In the genomic region with DNA sequence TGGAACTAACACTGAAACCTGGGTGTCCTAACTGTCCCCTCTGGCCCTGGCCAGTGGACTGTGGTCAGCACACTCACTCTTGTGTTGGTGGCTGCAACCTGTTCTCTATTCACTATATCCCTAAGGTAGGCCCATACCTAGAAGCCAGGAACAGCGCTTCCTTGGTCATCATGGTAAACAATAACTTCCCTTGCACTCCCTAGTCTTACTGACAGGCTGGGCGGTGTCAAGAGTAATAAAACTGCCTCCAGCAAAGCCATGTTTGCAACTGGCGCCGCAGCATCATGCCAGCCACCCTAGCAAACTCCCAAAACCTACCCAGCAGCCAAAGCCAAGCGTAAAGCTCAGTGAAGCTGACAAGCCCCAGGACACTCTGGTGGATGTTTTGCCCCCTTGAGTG, we compare ENCODE assay signal across 23 cellular contexts.
"Had no signal": no experiment of that assay in that cellular context is flagged by ENCODE, and none has a peak within 500 bp of the region (broad histone marks: within the 10 kb centered on the region; RNA-seq: fewer than 3 reads in every experiment).

No MANE protein-coding gene starts in this region.

- H3K4me1 Mint-ChIP-seq: activated naive CD8-positive, alpha-beta T cell treated with anti-CD3 and anti-CD28 coated beads, Interleukin-2, amount 10 ng/mL, durations not matched to agents 7 days and 5 days; memory B cell; naive B cell had no signal

- H3K27ac Mint-ChIP-seq: activated naive CD4-positive, alpha-beta T cell treated with anti-CD3 and anti-CD28 coated beads for 36 hours; activated naive CD8-positive, alpha-beta T cell treated with anti-CD3 and anti-CD28 coated beads, Interleukin-2, amount 10 ng/mL, durations not matched to agents 7 days and 5 days; endodermal cell; memory B cell; naive B cell; T-helper 17 cell had no signal

- H3K4me3 Mint-ChIP-seq: activated naive CD4-positive, alpha-beta T cell treated with anti-CD3 and anti-CD28 coated beads for 36 hours; activated naive CD8-positive, alpha-beta T cell treated with anti-CD3 and anti-CD28 coated beads, Interleukin-2, amount 10 ng/mL, durations not matched to agents 7 days and 5 days; endodermal cell; memory B cell; naive B cell; neural crest cell; T-helper 17 cell had no signal

- H3K36me3 ChIP-seq: esophagus squamous epithelium, gastroesophageal sphincter, spleen, thoracic aorta, upper lobe of left lung had no signal

- DNase-seq: activated CD4-positive, alpha-beta T cell treated with anti-CD3 and anti-CD28 coated beads for 4 hours; activated CD4-positive, CD25-positive, alpha-beta regulatory T cell; activated effector memory CD4-positive, alpha-beta T cell treated with Interleukin-2 at 50 U/mL for 16 hours; activated naive CD8-positive, alpha-beta T cell treated with anti-CD3 and anti-CD28 coated beads, Interleukin-2, amount 10 ng/mL, durations not matched to agents 7 days and 5 days; amygdala; endodermal cell; esophagus squamous epithelium; head of caudate nucleus; hypothalamus; naive B cell; occipital lobe; retina; spleen; stimulated activated CD4-positive, alpha-beta T cell treated with anti-CD3 and anti-CD28 coated beads, Interleukin-4, amount 100 ng/mL, for 1 hour; stimulated activated naive CD4-positive, alpha-beta T cell; T-helper 17 cell; upper lobe of left lung had no signal

- ATAC-seq: gastroesophageal sphincter had no signal

- H3K27me3 ChIP-seq: esophagus squamous epithelium, upper lobe of left lung had no signal

- H3K36me3 Mint-ChIP-seq: activated naive CD8-positive, alpha-beta T cell treated with anti-CD3 and anti-CD28 coated beads, Interleukin-2, amount 10 ng/mL, durations not matched to agents 7 days and 5 days; memory B cell; naive B cell had no signal

- H3K9me3 ChIP-seq: esophagus squamous epithelium, gastroesophageal sphincter, spleen, thoracic aorta, upper lobe of left lung had no signal

- H3K4me1 ChIP-seq: esophagus squamous epithelium had no signal

- H3K27ac ChIP-seq: coronary artery, esophagus squamous epithelium, gastroesophageal sphincter, spleen, thoracic aorta, upper lobe of left lung had no signal

- H3K9me3 Mint-ChIP-seq: activated naive CD4-positive, alpha-beta T cell treated with anti-CD3 and anti-CD28 coated beads for 36 hours; activated naive CD8-positive, alpha-beta T cell treated with anti-CD3 and anti-CD28 coated beads, Interleukin-2, amount 10 ng/mL, durations not matched to agents 7 days and 5 days; endodermal cell; memory B cell; naive B cell; neural crest cell had no signal

- H3K4me3 ChIP-seq: coronary artery, esophagus squamous epithelium, gastroesophageal sphincter, spleen, thoracic aorta, upper lobe of left lung had no signal
